ENCODE assay signal across 7 cellular contexts in the genomic region with DNA sequence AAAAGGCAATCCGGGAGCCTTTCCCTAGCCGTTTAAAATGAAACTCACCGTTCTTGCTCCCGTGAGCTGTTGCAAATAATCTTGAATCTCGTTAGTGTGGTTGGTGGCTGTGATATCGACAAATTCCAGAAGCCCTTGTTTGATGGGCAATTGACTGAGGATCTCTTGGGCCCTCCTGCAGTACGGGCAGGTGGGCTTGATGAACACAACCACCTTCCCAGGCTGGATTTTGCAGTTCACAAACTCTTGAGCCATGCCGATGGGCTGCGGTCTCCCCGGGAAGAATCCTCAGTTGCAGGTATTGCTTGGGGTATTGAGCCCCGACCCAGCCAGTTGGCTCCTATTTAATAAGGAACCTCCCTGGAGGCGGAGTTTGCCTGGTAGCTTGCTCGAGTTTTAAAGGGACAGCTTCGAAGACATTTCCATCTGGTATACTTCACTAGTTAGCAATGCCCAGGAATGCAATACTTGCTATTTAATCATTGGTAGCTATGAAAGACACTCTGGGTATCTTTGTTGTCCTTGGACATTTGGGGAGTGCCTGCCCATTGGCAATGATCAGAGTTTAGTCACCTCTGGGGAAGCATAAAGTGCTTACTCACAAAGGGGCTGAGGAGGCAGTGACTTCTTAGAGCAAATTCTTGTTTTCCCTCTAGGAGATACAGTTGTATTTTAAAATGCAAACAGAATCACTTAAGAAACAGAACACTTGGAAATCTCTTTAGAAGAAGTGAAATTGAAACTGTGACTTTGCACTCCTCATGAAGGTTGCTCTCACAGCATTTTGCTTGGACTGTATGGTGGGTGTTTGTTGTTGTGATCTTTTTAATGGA. TPM values are rescaled to one million over a fixed set of nuclear protein-coding genes. Genes with fewer than 3 reads are reported as not detected.
DNase-seq lines count a peak whose midpoint lies in the region; ATAC-seq and FAIRE-seq lines count a peak whose summit lies in the region.

A gene with protein sequence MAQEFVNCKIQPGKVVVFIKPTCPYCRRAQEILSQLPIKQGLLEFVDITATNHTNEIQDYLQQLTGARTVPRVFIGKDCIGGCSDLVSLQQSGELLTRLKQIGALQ (minus strand): TSS at position 319 of the 833 bp plus-strand sequence. CDS start 64 bp downstream, at position 255.

- peak within 1 kb of the TSS; percentile 26 for H3K14ac ChIP-seq in trophoblast cell (ENCODE audit: low read length)

- H2BK12ac ChIP-seq in trophoblast cell (ENCODE audit: low read length), result peak within 1 kb of the TSS; percentile 28

- no peaks in the 10 kb centered on the region for H3K27me3 ChIP-seq in trophoblast cell (ENCODE audit: insufficient read depth, low read length)

- H3K79me2 ChIP-seq in trophoblast cell (ENCODE audit: control insufficient read depth, insufficient read depth, low read length, poor library complexity), result peaks cover 2% of the 10 kb centered on the region

- peak; percentile 80 for DNase-seq in HTR-8/SVneo (ENCODE audit: insufficient read length, low spot score)
- peak; percentile 76 for DNase-seq in SK-MEL-5 (ENCODE audit: low read depth, low spot score)
- peak in 53 of 58 donors; percentile 19 to 82 (median 56) for DNase-seq in anterior cingulate cortex (lab: John Stamatoyannopoulos, UW)
- DNase-seq in left cardiac atrium, result peak; percentile 76
- peak; percentile 54 to 81 for DNase-seq in trophoblast cell

- H4K12ac ChIP-seq in trophoblast cell (ENCODE audit: low read depth, low read length), result no peak within 1 kb of the TSS

- ATAC-seq in GM21423 (IDR thresholded peaks at IDR 0.05; ENCODE audit: unreplicated experiment) (peak; percentile 36), left cardiac atrium (peak; percentile 78)

- peaks cover 2% of the 10 kb centered on the region for H3K79me1 ChIP-seq in trophoblast cell (ENCODE audit: low read length)

- H3K9me3 ChIP-seq in ES-I3 (ENCODE audit: control insufficient read depth, insufficient read depth, low read length) (no peaks in the 10 kb centered on the region), trophoblast cell (ENCODE audit: insufficient read depth, low read depth, low read length) (no peaks in the 10 kb centered on the region)

- in situ Hi-C loops in SK-MEL-5 (cut with HindIII; ENCODE audit: low pct_unique_long_range_greater_than_20kb, low sequenced_read_pairs), result no loop called here

- no peak within 1 kb of the TSS for H4K8ac ChIP-seq in trophoblast cell (ENCODE audit: low read depth, low read length)

- H2BK5ac ChIP-seq in trophoblast cell (ENCODE audit: low read depth, low read length, poor library complexity), result no peak within 1 kb of the TSS

- no peak within 1 kb of the TSS for H2AK5ac ChIP-seq in trophoblast cell (ENCODE audit: low read length)

- H3K27ac ChIP-seq in trophoblast cell (ENCODE audit: low read depth, low read length), result peak within 1 kb of the TSS; percentile 46

- H3K4me2 ChIP-seq in trophoblast cell (ENCODE audit: low read length), result peak within 1 kb of the TSS; percentile 81

- WGBS in trophoblast cell (ENCODE audit: extremely low coverage, insufficient coverage, insufficient read length), result no CpG with 5 or more reads among the region's 14 CpGs

- peak within 1 kb of the TSS; percentile 18 for H3K23ac ChIP-seq in trophoblast cell (ENCODE audit: low read length)

- H3K4me3 ChIP-seq in trophoblast cell (ENCODE audit: low read depth, low read length), result peak within 1 kb of the TSS; percentile 80

- peak within 1 kb of the TSS; percentile 37 for H2BK120ac ChIP-seq in trophoblast cell (ENCODE audit: insufficient read depth, low read length, poor library complexity)

- peak within 1 kb of the TSS; percentile 39 for H2AFZ ChIP-seq in trophoblast cell (ENCODE audit: insufficient read depth, low read length, poor library complexity)

- no peak within 1 kb of the TSS for H3K18ac ChIP-seq in trophoblast cell (ENCODE audit: low read length)

- H3K36me3 ChIP-seq in ES-I3 (ENCODE audit: insufficient read depth, low read length) (no peaks in the 10 kb centered on the region), trophoblast cell (ENCODE audit: control insufficient read depth in 1 of 2, insufficient read depth in 2 of 2, low read length in 2 of 2) (no peaks in the 10 kb centered on the region)

- intact Hi-C loops in left cardiac atrium (cut with DNase I), result no loop called here

- no peak within 1 kb of the TSS for H4K91ac ChIP-seq in trophoblast cell (ENCODE audit: low read depth, low read length)

- H3K9ac ChIP-seq in ES-I3 (ENCODE audit: low read depth, low read length) (peak within 1 kb of the TSS; percentile 60; the same call in 1 of the 2 replicates), trophoblast cell (ENCODE audit: low read length) (peak within 1 kb of the TSS; percentile 70)

- H3K4ac ChIP-seq in trophoblast cell (ENCODE audit: low read depth, low read length), result peak within 1 kb of the TSS; percentile 39

- FAIRE-seq in HTR-8/SVneo (lab: Jason Lieb, UNC), result no peak

- H3K4me1 ChIP-seq in ES-I3 (ENCODE audit: insufficient read depth, low read length), result peaks cover 27% of the 10 kb centered on the region
- peaks cover 18 to 27% of the 10 kb centered on the region in 2 experiments for H3K4me1 ChIP-seq in trophoblast cell (ENCODE audit: control insufficient read depth in 1 of 2, insufficient read depth in 2 of 2, low read length in 2 of 2)

RNA-seq across cellular contexts. Expression of the gene that starts here (rescaled TPM):
- total RNA-seq in SK-MEL-5 (2014; rRNA removed; shearing (Covaris generic)), result 8.1 and 10.8 TPM in 2 replicates
- 26.5 and 28.5 TPM in 2 replicates for polyA plus RNA-seq in SK-MEL-5 (2015; cell fraction: cytosol; rRNA removed)
- 10.0 and 12.2 TPM in 2 replicates for polyA plus RNA-seq in SK-MEL-5 (2015; cell fraction: nucleus; rRNA removed)
- 10 to 100 TPM; 73.1 to 76.0 TPM for total RNA-seq in left cardiac atrium
- 63.7 and 67.6 TPM in 2 replicates for polyA plus RNA-seq in trophoblast cell (2013)

Comparison
In these comparisons a context has a peak if more than half of its experiments do, and no peak if none do; other contexts are left out.
1. Peak in every context shown above with its lines: DNase-seq, ATAC-seq, H3K4me3 ChIP-seq and H3K27ac ChIP-seq.